Comparison of ENCODE assay signal across 8 cellular contexts in the genomic region with DNA sequence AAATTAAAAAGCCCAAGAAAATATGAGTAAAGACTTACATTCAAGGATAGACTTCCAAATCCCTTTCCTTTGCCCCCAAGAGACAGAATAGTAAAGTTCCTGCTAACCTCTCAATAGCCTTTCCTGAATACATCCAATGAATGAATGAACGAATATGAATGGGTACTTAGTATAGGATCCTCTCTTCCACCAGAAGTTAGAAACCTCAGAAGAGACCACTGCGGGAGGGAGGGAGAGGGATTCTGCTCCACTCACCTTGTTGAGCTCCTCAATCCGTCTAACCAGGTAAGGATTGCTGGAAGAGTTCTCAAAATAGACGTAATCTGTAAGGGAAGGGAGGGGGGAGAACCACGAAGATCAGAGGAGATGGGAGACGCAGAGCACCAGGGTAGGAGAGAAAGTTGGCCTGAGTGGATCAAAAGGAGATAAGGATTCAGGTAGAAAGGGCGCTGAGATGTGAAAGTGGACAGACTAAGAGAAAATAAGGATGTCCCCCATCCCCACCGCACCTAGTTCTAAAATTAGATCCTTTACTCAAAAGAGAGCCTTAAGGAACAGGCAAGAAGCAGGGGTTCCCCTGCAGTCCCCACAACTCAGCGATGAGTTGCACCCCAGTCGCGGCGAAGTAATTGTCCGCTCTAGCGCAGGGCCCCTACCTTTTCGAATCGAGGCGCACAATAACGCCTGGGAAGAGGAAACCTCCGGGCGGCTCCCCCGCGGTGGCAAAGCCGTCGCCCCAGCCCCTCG. TPM values are rescaled to one million over a fixed set of nuclear protein-coding genes. Genes with fewer than 3 reads are reported as not detected.
A peak's percentile ranks its signal among the peaks of the same experiment; 100 is the strongest.
DNase-seq lines count a peak whose midpoint lies in the region; ATAC-seq, FAIRE-seq and TF ChIP-seq lines count a peak whose summit lies in the region.

No MANE protein-coding gene starts in this region.

- peak overlapping the region; percentile 94 for H3K27ac ChIP-seq in CD4-positive, alpha-beta T cell (ENCODE audit: low read depth, low read length)

- peaks cover 58% of the 10 kb centered on the region for H3K4me1 Mint-ChIP-seq in CD4-positive, alpha-beta T cell (ENCODE audit: low read depth)
- peaks cover 37 to 64% (median 61%) of the 10 kb centered on the region in 4 donors for H3K4me1 Mint-ChIP-seq in naive thymus-derived CD8-positive, alpha-beta T cell

- peaks cover 21% of the 10 kb centered on the region for H3K4me1 ChIP-seq in Loucy (ENCODE audit: insufficient read depth, low read length, poor library complexity, severe bottlenecking)

- TF ChIP-seq CTCF in CD4-positive, alpha-beta T cell (IDR thresholded peaks at IDR 0.05) = no peak
- TF ChIP-seq CTCF in Loucy (conservative IDR thresholded peaks at IDR 0.05; ENCODE audit: low read length) (no peak), choroid plexus epithelial cell (conservative IDR thresholded peaks at IDR 0.05; ENCODE audit: low read depth, low read length) (no peak)

- peak overlapping the region; percentile 100 for H3K9ac ChIP-seq in Loucy (ENCODE audit: low read depth, low read length, poor library complexity, severe bottlenecking)

- CTCF ChIA-PET in CD4-positive, alpha-beta T cell (lab: Charles Lee) = interaction anchor here (0.6 to 2.8 kb wide), 3 partner anchors 8 to 94 kb away, joined by 3 to 13 read pairs (median 4); partner anchors contain the start of gene TUT1

- H3F3A ChIP-seq in Loucy (ENCODE audit: low read depth) = no peaks in the 10 kb centered on the region

- peak overlapping the region; percentile 67; the same call in 1 of the 2 replicates for H2AFZ ChIP-seq in Loucy (ENCODE audit: low read length)

- H3K9me3 ChIP-seq in CD4-positive, alpha-beta T cell (ENCODE audit: control insufficient read depth, low read length) = no peaks in the 10 kb centered on the region
- no peaks in the 10 kb centered on the region for H3K9me3 ChIP-seq in Loucy (ENCODE audit: insufficient read depth, low read depth, low read length)

- H3K36me3 ChIP-seq in Loucy (ENCODE audit: insufficient read depth, low read length) = peaks cover 26% of the 10 kb centered on the region; the same call in 1 of the 2 replicates

- POLR2A ChIA-PET in CD4-positive, alpha-beta T cell (lab: Charles Lee) = interaction anchor here (1.2 to 4.1 kb wide), 22 partner anchors 9 to 255 kb away, joined by 3 to 177 read pairs (median 14); partner anchors contain the start of genes B3GAT3, C11orf98, CSKMT and EEF1G
- POLR2A ChIA-PET in naive thymus-derived CD8-positive, alpha-beta T cell (lab: Charles Lee) = interaction anchor here (0.6 to 9.9 kb wide), 27 partner anchors 8 to 281 kb away, joined by 3 to 166 read pairs (median 8); partner anchors contain the start of genes AHNAK, B3GAT3, C11orf98 and CSKMT

- H3K4me3 Mint-ChIP-seq in CD4-positive, alpha-beta T cell = peak overlapping the region; percentile 94
- peak overlapping the region; percentile 88 to 95 (median 92) for H3K4me3 Mint-ChIP-seq in naive thymus-derived CD8-positive, alpha-beta T cell

- H3K36me3 Mint-ChIP-seq in CD4-positive, alpha-beta T cell (ENCODE audit: low read depth) = peaks cover 81% of the 10 kb centered on the region
- H3K36me3 Mint-ChIP-seq in naive thymus-derived CD8-positive, alpha-beta T cell = peaks cover 0 to 70% (median 36%) of the 10 kb centered on the region in 3 donors

- intact Hi-C loops in CD4-positive, alpha-beta T cell (cut with DNase I, micrococcal nuclease) = loop anchor here (1.0 to 10.0 kb wide), 4 partner anchors 8 to 164 kb away; partner anchors contain the start of genes GANAB (in 1 of the 2), POLR2G (in 1 of the 2) and TUT1 (in 1 of the 2)

- no peaks in the 10 kb centered on the region for H3K27me3 ChIP-seq in CD4-positive, alpha-beta T cell (ENCODE audit: control insufficient read depth, insufficient read depth, low read length)
- H3K27me3 ChIP-seq in Loucy (ENCODE audit: insufficient read depth, low read length, poor library complexity, severe bottlenecking) = peaks cover 8% of the 10 kb centered on the region

- peak overlapping the region; percentile 95 for H3K4me2 ChIP-seq in Loucy (ENCODE audit: low read depth, low read length, poor library complexity, severe bottlenecking)

- no peaks in the 10 kb centered on the region for H3K9me2 ChIP-seq in Loucy (replicated peaks; ENCODE audit: low read depth, low read length)

- peaks cover 32% of the 10 kb centered on the region for H4K20me1 ChIP-seq in Loucy (ENCODE audit: insufficient read depth, low read length, poor library complexity, severe bottlenecking)

- peak in 2 of 10 experiments; percentile 17 to 25 for DNase-seq in CD4-positive, alpha-beta T cell
- DNase-seq in choroid plexus epithelial cell (ENCODE audit: low read depth) = no peak
- peak in 2 of 10 donors; percentile 10 to 14 for DNase-seq in naive thymus-derived CD8-positive, alpha-beta T cell
- DNase-seq in HTR-8/SVneo (ENCODE audit: insufficient read length, low spot score) = no peak
- no peak for DNase-seq in stimulated activated naive CD4-positive, alpha-beta T cell treated with Interleukin-2 at 50 U/mL for 16 hours (lab: John Stamatoyannopoulos, UW)
- DNase-seq in H4 (ENCODE audit: low spot score) = no peak
- no peak for DNase-seq in GOT3 (lab: John Stamatoyannopoulos, UW)

- peaks cover 56% of the 10 kb centered on the region for H3K79me2 ChIP-seq in Loucy (ENCODE audit: insufficient read depth, low read length)

- no peak for ATAC-seq in CD4-positive, alpha-beta T cell (ENCODE audit: poor library complexity)
- peak in 1 of 2 donors; percentile 0 for ATAC-seq in naive thymus-derived CD8-positive, alpha-beta T cell

- no peak for FAIRE-seq in HTR-8/SVneo (lab: Jason Lieb, UNC)

- H3K27me3 Mint-ChIP-seq in CD4-positive, alpha-beta T cell = no peaks in the 10 kb centered on the region
- H3K27me3 Mint-ChIP-seq in naive thymus-derived CD8-positive, alpha-beta T cell = no peaks in the 10 kb centered on the region

- peak overlapping the region; percentile 95 for H3K4me3 ChIP-seq in Loucy (ENCODE audit: low read length, poor library complexity, severe bottlenecking)
- peak overlapping the region; percentile 93 for H3K4me3 ChIP-seq in choroid plexus epithelial cell (ENCODE audit: low read depth, low read length)

- no peaks in the 10 kb centered on the region for H3K9me3 Mint-ChIP-seq in CD4-positive, alpha-beta T cell
- no peaks in the 10 kb centered on the region for H3K9me3 Mint-ChIP-seq in naive thymus-derived CD8-positive, alpha-beta T cell

- peak overlapping the region; percentile 93 for H3K27ac Mint-ChIP-seq in CD4-positive, alpha-beta T cell
- H3K27ac Mint-ChIP-seq in naive thymus-derived CD8-positive, alpha-beta T cell = peak overlapping the region; percentile 93 to 97 (median 96)

RNA-seq across cellular contexts. Expression of gene MTA2, which starts 1.1 kb away (rescaled TPM):
- 100 to 1,000 TPM; 167 to 172 TPM for total RNA-seq in CD4-positive, alpha-beta T cell
- total RNA-seq in naive thymus-derived CD8-positive, alpha-beta T cell = 100 to 1,000 TPM; 170 to 178 TPM
- polyA plus RNA-seq in naive thymus-derived CD8-positive, alpha-beta T cell = 10 to 100 TPM; 15.8 to 32.6 (median 21.5) TPM
- total RNA-seq in H4 (2014; rRNA removed; shearing (Covaris generic)) = 96.1 and 108 TPM in 2 replicates

RNA-seq across cellular contexts. Expression of gene TUT1, which starts 9.2 kb away (rescaled TPM):
- 10 to 100 TPM; 25.5 to 26.2 TPM for total RNA-seq in CD4-positive, alpha-beta T cell
- total RNA-seq in naive thymus-derived CD8-positive, alpha-beta T cell = 10 to 100 TPM; 46.4 to 50.9 TPM
- polyA plus RNA-seq in naive thymus-derived CD8-positive, alpha-beta T cell = 10 to 100 TPM; 12.8 to 24.4 (median 16.9) TPM
- total RNA-seq in H4 (2014; rRNA removed; shearing (Covaris generic)) = 2.3 and 5.4 TPM in 2 replicates

RNA-seq across cellular contexts. Expression of gene EML3, which starts 12.0 kb away (rescaled TPM):
- 100 to 1,000 TPM; 142 to 144 TPM for total RNA-seq in CD4-positive, alpha-beta T cell
- total RNA-seq in naive thymus-derived CD8-positive, alpha-beta T cell = 100 to 1,000 TPM; 251 to 255 TPM
- 10 to 100 TPM; 14.8 to 23.7 (median 15.7) TPM for polyA plus RNA-seq in naive thymus-derived CD8-positive, alpha-beta T cell
- 10.1 and 13.8 TPM in 2 replicates for total RNA-seq in H4 (2014; rRNA removed; shearing (Covaris generic))

RNA-seq across cellular contexts. Expression of gene ROM1, which starts 12.5 kb away (rescaled TPM):
- under 1 TPM; 0.42 to 0.71 TPM for total RNA-seq in CD4-positive, alpha-beta T cell
- 1 to 10 TPM; 5.4 to 6.1 TPM for total RNA-seq in naive thymus-derived CD8-positive, alpha-beta T cell
- polyA plus RNA-seq in naive thymus-derived CD8-positive, alpha-beta T cell = 1 to 10 TPM in 2 of 3 donors, under 1 TPM in 1; 0.82 to 1.9 (median 1.8) TPM
- total RNA-seq in H4 (2014; rRNA removed; shearing (Covaris generic)) = 4.2 and 11.4 TPM in 2 replicates

RNA-seq across cellular contexts. Expression of gene B3GAT3, which starts 21.2 kb away (rescaled TPM):
- total RNA-seq in CD4-positive, alpha-beta T cell = 10 to 100 TPM; 47.2 to 49.5 TPM
- total RNA-seq in naive thymus-derived CD8-positive, alpha-beta T cell = 10 to 100 TPM; 79.8 to 83.8 TPM
- polyA plus RNA-seq in naive thymus-derived CD8-positive, alpha-beta T cell = 10 to 100 TPM; 35.6 to 51.3 (median 40.3) TPM
- 13.5 and 26.0 TPM in 2 replicates for total RNA-seq in H4 (2014; rRNA removed; shearing (Covaris generic))
